26 cellular contexts compared by ENCODE assay signal in the genomic region with DNA sequence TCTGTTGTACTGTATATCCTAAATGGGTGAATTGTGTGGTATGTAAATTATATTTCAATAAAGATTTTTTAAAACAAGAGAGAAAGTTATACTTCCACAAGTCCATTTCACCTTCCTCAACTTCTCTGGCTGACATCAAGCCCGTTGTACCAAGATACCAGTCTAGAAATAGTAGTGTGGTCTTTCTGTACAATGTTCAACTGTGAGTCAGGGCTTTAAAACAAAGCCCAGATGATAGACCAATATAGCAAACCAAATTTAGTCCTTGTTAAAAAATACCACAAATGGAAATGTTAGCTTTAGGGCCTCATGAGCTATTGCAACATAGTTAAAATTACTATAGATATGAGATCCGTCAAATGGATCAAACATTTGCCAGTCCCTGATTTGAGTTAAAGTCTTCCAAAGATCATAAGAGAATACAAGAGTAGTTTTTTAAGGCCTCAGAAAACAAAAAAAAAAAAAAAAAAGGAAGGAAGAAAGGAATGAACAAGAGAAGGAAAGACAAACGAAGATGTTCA.
"Had no signal": no experiment of that assay in that cellular context is flagged by ENCODE, and none has a peak within 500 bp of the region (broad histone marks: within the 10 kb centered on the region; RNA-seq: fewer than 3 reads in every experiment).

No MANE protein-coding gene starts in this region.

- ATAC-seq: activated CD4-positive, CD25-positive, alpha-beta regulatory T cell treated with anti-CD3 and anti-CD28 coated beads, Interleukin-2, amount 50 U/mL, for 24 hours; effector memory CD8-positive, alpha-beta T cell; gastrocnemius medialis; left cardiac atrium; naive thymus-derived CD8-positive, alpha-beta T cell; pancreas had no signal

- DNase-seq: activated CD4-positive, alpha-beta memory T cell treated with anti-CD3 and anti-CD28 coated beads for 36 hours; activated CD4-positive, alpha-beta T cell treated with anti-CD3 and anti-CD28 coated beads for 48 hours; activated CD8-positive, alpha-beta memory T cell treated with anti-CD3 and anti-CD28 coated beads, Interleukin-2, amount 50 U/mL, for 4 hours; activated gamma-delta T cell; activated naive CD4-positive, alpha-beta T cell treated with anti-CD3 and anti-CD28 coated beads, Interleukin-2, amount 50 U/mL, for 16 hours; activated T-cell treated with anti-CD3 and anti-CD28 coated beads, Interleukin-2, amount 50 U/mL, for 24 hours; amygdala; caudate nucleus; cortex of kidney; effector memory CD8-positive, alpha-beta T cell; erythroblast; gastrocnemius medialis; glutamatergic neuron; islet precursor cell; left cardiac atrium; mammary epithelial cell; naive thymus-derived CD8-positive, alpha-beta T cell; nucleus accumbens; pancreas; retina; spleen; T-helper 9 cell; WERI-Rb-1 had no signal

- H3K9me3 ChIP-seq: gastrocnemius medialis, pancreas, prostate gland, spleen, uterus had no signal

- H3K4me3 ChIP-seq: gastrocnemius medialis, pancreas, prostate gland, spleen, uterus had no signal

- H3K27me3 ChIP-seq: gastrocnemius medialis, pancreas, spleen, uterus had no signal

- H3K27ac ChIP-seq: gastrocnemius medialis, pancreas, prostate gland, spleen, WERI-Rb-1 had no signal

- H3K4me1 ChIP-seq: gastrocnemius medialis, pancreas, prostate gland, spleen, uterus had no signal

- H3K36me3 ChIP-seq: gastrocnemius medialis, pancreas, prostate gland, spleen, uterus, WERI-Rb-1 had no signal
